In genomic region chr22:19679476-19680099, GRCh38 we compare ENCODE assay signal across 10 cellular contexts. TPM values are rescaled to one million over a fixed set of nuclear protein-coding genes. Genes with fewer than 3 reads are reported as not detected.
A peak's percentile ranks its signal among the peaks of the same experiment; 100 is the strongest.
DNase-seq lines count a peak whose midpoint lies in the region; ATAC-seq, FAIRE-seq and TF ChIP-seq lines count a peak whose summit lies in the region.
"Had no signal": no experiment of that assay in that cellular context is flagged by ENCODE, and none has a peak within 500 bp of the region (broad histone marks: within the 10 kb centered on the region; RNA-seq: fewer than 3 reads in every experiment).

No MANE protein-coding gene starts in this region.

- H3K27me3 ChIP-seq in esophagus squamous epithelium = peaks cover 0 to 37% (median 0%) of the 10 kb centered on the region in 4 donors
- H3K27me3 ChIP-seq in pancreas = peaks cover 0 to 12% (median 0%) of the 10 kb centered on the region in 4 donors
- H3K27me3 ChIP-seq: BLaER1 had no signal

- 54 to 72% methylated on average over 2 to 5 of the region's 15 CpGs for WGBS in esophagus squamous epithelium, 2 donors
- WGBS in pancreas, 2 donors = 30 to 36% methylated on average over 15 of the region's 15 CpGs

- no peaks in the 10 kb centered on the region for H3K36me3 ChIP-seq in esophagus squamous epithelium
- H3K36me3 ChIP-seq in pancreas = no peaks in the 10 kb centered on the region
- H3K36me3 ChIP-seq: BLaER1 had no signal

- H3K27ac ChIP-seq in esophagus squamous epithelium (no peak overlapping the region), pancreas (no peak overlapping the region)
- H3K27ac ChIP-seq: BLaER1 had no signal

- ATAC-seq in pancreas (peak; percentile 40 to 83 (median 74)), HG03045 (IDR thresholded peaks at IDR 0.05; ENCODE audit: unreplicated experiment) (no peak), HG02938 (IDR thresholded peaks at IDR 0.05; ENCODE audit: unreplicated experiment) (no peak), HG02798 (IDR thresholded peaks at IDR 0.05; ENCODE audit: poor library complexity, unreplicated experiment) (no peak)

- H3K9me3 ChIP-seq in esophagus squamous epithelium = no peaks in the 10 kb centered on the region
- no peaks in the 10 kb centered on the region for H3K9me3 ChIP-seq in pancreas

- no peak for TF ChIP-seq POLR2A in esophagus squamous epithelium (IDR thresholded peaks at IDR 0.05)

- H3K4me1 ChIP-seq in esophagus squamous epithelium = peaks cover 0 to 11% (median 6%) of the 10 kb centered on the region in 3 donors
- no peaks in the 10 kb centered on the region for H3K4me1 ChIP-seq in pancreas
- H3K4me1 ChIP-seq: BLaER1 had no signal

- DNase-seq in NCI-H146 (lab: John Stamatoyannopoulos, UW) (peak; percentile 7), NCI-H146 treated with DMSO at 0.1 percent for 48 hours (lab: John Stamatoyannopoulos, UW; ENCODE audit: unreplicated experiment) (no peak), esophagus squamous epithelium (lab: John Stamatoyannopoulos, UW) (no peak), pancreas (peak in 4 of 6 donors; percentile 17 to 85 (median 54))
- DNase-seq in activated CD8-positive, alpha-beta memory T cell treated with anti-CD3 and anti-CD28 coated beads for 24 hours = peak; percentile 76
- DNase-seq: activated B cell treated with CpG ODN at 0.5 μM for 24 hours had no signal

- FAIRE-seq in pancreas (lab: Jason Lieb, UNC) = no peak

- H3K4me3 ChIP-seq in esophagus squamous epithelium = no peak overlapping the region
- no peak overlapping the region for H3K4me3 ChIP-seq in pancreas
- H3K4me3 ChIP-seq: BLaER1 had no signal

- intact Hi-C loops in esophagus squamous epithelium (cut with DNase I) (loop anchor here (5.0 kb wide), 1 partner anchor 38 kb away; no protein-coding TSS in a partner anchor), pancreas (cut with DNase I) (no loop called here)

- TF ChIP-seq CTCF in esophagus squamous epithelium (IDR thresholded peaks at IDR 0.05) (peak; percentile 67 to 91 (median 84)), pancreas (IDR thresholded peaks at IDR 0.05) (peak; percentile 72 to 77 (median 74))

RNA-seq across cellular contexts. Expression of gene SEPTIN5, which starts 34.7 kb away (rescaled TPM):
- total RNA-seq in esophagus squamous epithelium = 10 to 100 TPM; 19.8 to 69.7 (median 36.3) TPM
- total RNA-seq in pancreas = 10 to 100 TPM in 1 of 6 donors, 1 to 10 TPM in 5; 4.2 to 12.2 (median 7.5) TPM
- polyA plus RNA-seq in pancreas = 10 to 100 TPM; 39.3 to 53.4 TPM
- total RNA-seq: activated B cell treated with CpG ODN at 0.5 μM for 24 hours had no signal

RNA-seq across cellular contexts. Expression of gene GP1BB, which starts 43.8 kb away (rescaled TPM):
- total RNA-seq in esophagus squamous epithelium = 10 to 100 TPM in 1 of 4 donors, 1 to 10 TPM in 3; 4.8 to 40.0 (median 9.7) TPM
- total RNA-seq in pancreas = 1 to 10 TPM in 4 of 6 donors, not detected in 2; 1.2 to 1.6 (median 1.4) TPM
- 10 to 100 TPM; 10.5 to 21.2 TPM for polyA plus RNA-seq in pancreas
- total RNA-seq: activated B cell treated with CpG ODN at 0.5 μM for 24 hours had no signal

Comparison
In these comparisons a context has a peak if more than half of its experiments do, and no peak if none do; other contexts are left out.
1. DNase-seq: peak in NCI-H146 (single experiment), activated CD8-positive, alpha-beta memory T cell treated with anti-CD3 and anti-CD28 coated beads for 24 hours (single experiment) and pancreas (4 of 6); none in NCI-H146 treated with DMSO at 0.1 percent for 48 hours (single experiment) and esophagus squamous epithelium (single experiment).
2. ATAC-seq: peak in pancreas (4 of 4); none in HG03045 (single experiment), HG02938 (single experiment) and HG02798 (single experiment).